Comparison of ENCODE assay signal across 8 cellular contexts in genomic region chrX:2819345-2820130, GRCh38. TPM values are rescaled to one million over a fixed set of nuclear protein-coding genes. Genes with fewer than 3 reads are reported as not detected.
A peak's percentile ranks its signal among the peaks of the same experiment; 100 is the strongest.
DNase-seq lines count a peak whose midpoint lies in the region; ATAC-seq and TF ChIP-seq lines count a peak whose summit lies in the region.

No MANE protein-coding gene starts in this region.

- H3K4me2 ChIP-seq in hepatocyte, result no peak overlapping the region

- H3K4me1 Mint-ChIP-seq in activated CD8-positive, alpha-beta memory T cell treated with anti-CD3 and anti-CD28 coated beads, Interleukin-2, amount 10 ng/mL, durations not matched to agents 7 days and 5 days, result peaks cover 9% of the 10 kb centered on the region

- peak; percentile 41 for TF ChIP-seq CTCF in BJ (IDR thresholded peaks at IDR 0.05; ENCODE audit: insufficient read depth, low read depth, low read length)
- peak; percentile 56 for TF ChIP-seq CTCF in hepatocyte (IDR thresholded peaks at IDR 0.05; ENCODE audit: poor library complexity)

- DNase-seq in BJ (ENCODE audit: low read depth) (no peak), HAP-1 (ENCODE audit: low spot score in 2 of 2) (peak; percentile 52 to 59), SW480 (ENCODE audit: low spot score) (peak; percentile 22), hepatocyte (ENCODE audit: low spot score) (peak; percentile 58), NCI-H510A (lab: John Stamatoyannopoulos, UW) (no peak)
- no peak for DNase-seq in stimulated activated naive CD4-positive, alpha-beta T cell treated with Interleukin-2 at 50 U/mL for 16 hours (lab: John Stamatoyannopoulos, UW)
- no peak for DNase-seq in activated CD8-positive, alpha-beta memory T cell treated with anti-CD3 and anti-CD28 coated beads, Interleukin-2, amount 10 ng/mL, durations not matched to agents 7 days and 5 days

- H3K9me2 ChIP-seq in hepatocyte (replicated peaks; ENCODE audit: insufficient read depth), result no peaks in the 10 kb centered on the region

- in situ Hi-C loops in HAP-1 (cut with MboI; ENCODE audit: low sequenced_read_pairs), result loop anchor here (10.0 to 25.0 kb wide), 3 partner anchors 175 to 1357 kb away; partner anchors contain the start of gene ASMTL

- peaks cover 8% of the 10 kb centered on the region for H3K27me3 Mint-ChIP-seq in activated CD8-positive, alpha-beta memory T cell treated with anti-CD3 and anti-CD28 coated beads, Interleukin-2, amount 10 ng/mL, durations not matched to agents 7 days and 5 days

- WGBS in hepatocyte (ENCODE audit: low lambda C conversion rate, missing lambda C conversion rate), result 58% methylated on average over 9 of the region's 9 CpGs

- no peaks in the 10 kb centered on the region for H3K79me2 ChIP-seq in hepatocyte

- no peaks in the 10 kb centered on the region for H3K27me3 ChIP-seq in BJ (ENCODE audit: control insufficient read depth, insufficient read depth, low read length)
- no peaks in the 10 kb centered on the region; the same call in 1 of the 2 replicates for H3K27me3 ChIP-seq in HAP-1 (ENCODE audit: low read depth)
- no peaks in the 10 kb centered on the region for H3K27me3 ChIP-seq in hepatocyte

- H3K9me3 Mint-ChIP-seq in activated CD8-positive, alpha-beta memory T cell treated with anti-CD3 and anti-CD28 coated beads, Interleukin-2, amount 10 ng/mL, durations not matched to agents 7 days and 5 days (ENCODE audit: low read depth), result no peaks in the 10 kb centered on the region

- ATAC-seq in GM18861 (IDR thresholded peaks at IDR 0.05; ENCODE audit: unreplicated experiment), result no peak
- no peak for ATAC-seq in activated CD8-positive, alpha-beta memory T cell treated with anti-CD3 and anti-CD28 coated beads, Interleukin-2, amount 10 ng/mL, durations not matched to agents 7 days and 5 days

- H3K36me3 ChIP-seq in BJ (ENCODE audit: control insufficient read depth, insufficient read depth, low read length) (no peaks in the 10 kb centered on the region), HAP-1 (replicated peaks) (no peaks in the 10 kb centered on the region), hepatocyte (replicated peaks; ENCODE audit: insufficient read depth, low read depth) (no peaks in the 10 kb centered on the region)

- H3K4me3 Mint-ChIP-seq in activated CD8-positive, alpha-beta memory T cell treated with anti-CD3 and anti-CD28 coated beads, Interleukin-2, amount 10 ng/mL, durations not matched to agents 7 days and 5 days, result no peak overlapping the region

- CTCF ChIA-PET in BJ (lab: Yijun Ruan, JAX), result interaction anchor here (1.3 kb wide), 1 partner anchor 66 kb away, joined by 3 read pairs; no protein-coding TSS in a partner anchor
- CTCF ChIA-PET in activated CD8-positive, alpha-beta memory T cell treated with anti-CD3 and anti-CD28 coated beads, Interleukin-2, amount 10 ng/mL, durations not matched to agents 7 days and 5 days (lab: Charles Lee), result no interaction called here

- POLR2A ChIA-PET in BJ (lab: Charles Lee), result no interaction called here

- H3K4me3 ChIP-seq in BJ (ENCODE audit: low read depth, low read length) (no peak overlapping the region), HAP-1 (no peak overlapping the region), hepatocyte (no peak overlapping the region)

- H2AFZ ChIP-seq in hepatocyte, result no peak overlapping the region

- H3K27ac ChIP-seq in hepatocyte, result no peak overlapping the region

- H3K9me3 ChIP-seq in HAP-1, result no peaks in the 10 kb centered on the region
- H3K9me3 ChIP-seq in hepatocyte (ENCODE audit: low read depth), result no peaks in the 10 kb centered on the region

- no peak overlapping the region for H3K27ac Mint-ChIP-seq in activated CD8-positive, alpha-beta memory T cell treated with anti-CD3 and anti-CD28 coated beads, Interleukin-2, amount 10 ng/mL, durations not matched to agents 7 days and 5 days

- H3K36me3 Mint-ChIP-seq in activated CD8-positive, alpha-beta memory T cell treated with anti-CD3 and anti-CD28 coated beads, Interleukin-2, amount 10 ng/mL, durations not matched to agents 7 days and 5 days, result no peaks in the 10 kb centered on the region

- no peaks in the 10 kb centered on the region for H4K20me1 ChIP-seq in hepatocyte (ENCODE audit: insufficient read depth, poor library complexity, severe bottlenecking)

- H3K4me1 ChIP-seq in HAP-1 (no peaks in the 10 kb centered on the region), hepatocyte (ENCODE audit: insufficient read depth) (no peaks in the 10 kb centered on the region)

RNA-seq across cellular contexts. Expression of gene GYG2, which starts 9.2 kb away (rescaled TPM):
- 6.5 and 9.3 TPM in 2 replicates for polyA plus RNA-seq in BJ (2011; rRNA removed)
- 7.7 and 15.5 TPM in 2 replicates for polyA minus RNA-seq in BJ (2011; rRNA and poly(A)+ RNA removed)
- 41.4 and 41.7 TPM in 2 replicates for total RNA-seq in hepatocyte
- polyA plus RNA-seq in hepatocyte, result 35.8 and 44.3 TPM in 2 replicates
- total RNA-seq in activated CD8-positive, alpha-beta memory T cell treated with anti-CD3 and anti-CD28 coated beads, Interleukin-2, amount 10 ng/mL, durations not matched to agents 7 days and 5 days, result not detected

Comparison
In these comparisons a context has a peak if more than half of its experiments do, and no peak if none do; other contexts are left out.
1. DNase-seq: peak in HAP-1 (2 of 2), SW480 (single experiment) and hepatocyte (single experiment); none in BJ (single experiment), stimulated activated naive CD4-positive, alpha-beta T cell treated with Interleukin-2 at 50 U/mL for 16 hours (single experiment), activated CD8-positive, alpha-beta memory T cell treated with anti-CD3 and anti-CD28 coated beads, Interleukin-2, amount 10 ng/mL, durations not matched to agents 7 days and 5 days (single experiment) and NCI-H510A (single experiment).
2. RNA of gene GYG2, which starts 9.2 kb away (total RNA-seq): 41.4 to 41.7 TPM in hepatocyte; not detected in activated CD8-positive, alpha-beta memory T cell treated with anti-CD3 and anti-CD28 coated beads, Interleukin-2, amount 10 ng/mL, durations not matched to agents 7 days and 5 days; every median in the first group is over 10 times any median in the second.